29 cellular contexts compared by ENCODE assay signal in the genomic region with DNA sequence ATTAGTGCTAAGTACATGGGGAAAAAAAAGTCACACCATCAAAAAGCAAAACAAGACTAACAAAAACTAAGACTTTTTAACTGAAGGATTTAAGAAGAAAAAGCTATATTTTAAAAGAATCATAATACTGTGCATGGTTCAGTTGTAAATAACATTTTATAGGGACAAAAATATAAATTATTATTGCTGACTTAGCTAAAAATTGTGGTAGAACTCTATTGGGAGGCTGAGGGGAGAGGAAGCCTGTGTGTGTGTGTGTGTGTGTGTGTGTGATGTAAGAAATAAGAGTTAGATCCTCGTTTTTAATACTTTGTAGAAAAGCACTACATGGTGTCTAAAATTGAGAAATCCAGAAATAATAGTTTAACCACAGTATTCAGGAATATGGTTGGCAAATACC.
"Had no signal": no experiment of that assay in that cellular context is flagged by ENCODE, and none has a peak within 500 bp of the region (broad histone marks: within the 10 kb centered on the region; RNA-seq: fewer than 3 reads in every experiment).

No MANE protein-coding gene starts in this region.

- H3K79me2 ChIP-seq: parathyroid adenoma had no signal

- ATAC-seq: naive thymus-derived CD8-positive, alpha-beta T cell; natural killer cell treated with Interleukin-12 subunit alpha and Interleukin-12 subunit beta and Interleukin-15 and Interleukin-18, amount 100 ng/mL, for 72 hours; psoas muscle; right cardiac atrium; sciatic nerve; stimulated activated effector memory CD8-positive, alpha-beta T cell treated with anti-CD3 and anti-CD28 coated beads, Interleukin-12 subunit alpha, Interleukin-12 subunit beta, amount 100 ng/mL, for 72 hours; stimulated activated naive B cell treated with anti-CD40 and anti-IgM and Interleukin-4, amounts not matched to agents 10 μg/mL and 1 μg/mL and 100 μg/mL, for 72 hours had no signal

- H2AFZ ChIP-seq: parathyroid adenoma had no signal

- FAIRE-seq: urothelium cell line had no signal

- H3K4me3 ChIP-seq: ovary, psoas muscle, skin epidermis, smooth muscle cell, spleen, stomach, thoracic aorta, thyroid gland, tibial nerve, upper lobe of left lung, vagina had no signal

- H3K4me1 ChIP-seq: parathyroid adenoma, psoas muscle, spleen, stomach, thyroid gland, tibial nerve, upper lobe of left lung, vagina had no signal

- H3K9ac ChIP-seq: parathyroid adenoma had no signal

- H3K4me2 ChIP-seq: smooth muscle cell had no signal

- H3K27ac ChIP-seq: neutrophil, ovary, parathyroid adenoma, psoas muscle, skin epidermis, spleen, stomach, thoracic aorta, thyroid gland, tibial nerve, upper lobe of left lung, vagina had no signal

- H3K9me3 ChIP-seq: neutrophil, ovary, psoas muscle, stomach, thoracic aorta, thyroid gland, tibial nerve, upper lobe of left lung, vagina had no signal

- H3K36me3 ChIP-seq: neutrophil, ovary, spleen, stomach, thoracic aorta, thyroid gland, tibial nerve, upper lobe of left lung, vagina had no signal

- H3K27me3 ChIP-seq: neutrophil, ovary, spleen, stomach, thyroid gland, tibial nerve, upper lobe of left lung, vagina had no signal

- DNase-seq: naive thymus-derived CD8-positive, alpha-beta T cell; nephron progenitor cell; nucleus accumbens; ovary; posterior cingulate gyrus; psoas muscle; right cardiac atrium; spleen; stimulated activated CD4-positive, alpha-beta T cell treated with anti-CD3 and anti-CD28 coated beads, Interleukin-12 subunit alpha, Interleukin-12 subunit beta, amount 100 ng/mL, for 4 hours; stimulated activated CD4-positive, alpha-beta T cell treated with anti-CD3 and anti-CD28 coated beads, Interleukin-1b, Interleukin-23, amount 100 ng/mL, for 48 hours; stimulated activated CD4-positive, alpha-beta T cell treated with anti-CD3 and anti-CD28 coated beads, Interleukin-2, amount 100 ng/mL, for 48 hours; stimulated activated CD4-positive, alpha-beta T cell treated with anti-CD3 and anti-CD28 coated beads, Interleukin-4, amount 100 ng/mL, for 24 hours; stimulated activated naive B cell treated with anti-CD40 and anti-IgM and Interleukin-4, amounts not matched to agents 10 μg/mL and 1 μg/mL and 100 μg/mL, for 72 hours; stimulated activated naive CD4-positive, alpha-beta T cell treated with Interleukin-2 at 50 U/mL for 16 hours; stomach; thyroid gland; trophoblast cell; upper lobe of left lung had no signal
